ENCODE assay signal across 1 cellular context in genomic region chr11:13465909-13466371, GRCh38.
TF ChIP-seq lines count a peak whose summit lies in the region.

No MANE protein-coding gene starts in this region.

TF ChIP-seq in GM23338, 12 proteins besides CTCF, POLR2A, EP300 and RAD21 (continued from another document):
- TF ChIP-seq ZNF462 (CRISPR knock-in tag; IDR thresholded peaks at IDR 0.05) (no peak), JUNB (IDR thresholded peaks at IDR 0.05; ENCODE audit: unreplicated experiment) (no peak), POLR2AphosphoS5 (IDR thresholded peaks at IDR 0.05; ENCODE audit: low read depth) (no peak), ZNF331 (CRISPR knock-in tag; IDR thresholded peaks at IDR 0.05; ENCODE audit: low read depth) (no peak), CREB1 (CRISPR knock-in tag; IDR thresholded peaks at IDR 0.05; ENCODE audit: low read depth) (no peak), NANOG (IDR thresholded peaks at IDR 0.05; ENCODE audit: borderline replicate concordance) (no peak), REST (IDR thresholded peaks at IDR 0.05; ENCODE audit: unreplicated experiment) (no peak), EZH2 (IDR thresholded peaks at IDR 0.05; ENCODE audit: low read depth, unreplicated experiment) (no peak), ETS1 (IDR thresholded peaks at IDR 0.05) (no peak), ZNF114 (CRISPR knock-in tag; IDR thresholded peaks at IDR 0.05) (no peak)
TF ChIP-seq in GM23338: peak in this region for 0.
